In the genomic region with DNA sequence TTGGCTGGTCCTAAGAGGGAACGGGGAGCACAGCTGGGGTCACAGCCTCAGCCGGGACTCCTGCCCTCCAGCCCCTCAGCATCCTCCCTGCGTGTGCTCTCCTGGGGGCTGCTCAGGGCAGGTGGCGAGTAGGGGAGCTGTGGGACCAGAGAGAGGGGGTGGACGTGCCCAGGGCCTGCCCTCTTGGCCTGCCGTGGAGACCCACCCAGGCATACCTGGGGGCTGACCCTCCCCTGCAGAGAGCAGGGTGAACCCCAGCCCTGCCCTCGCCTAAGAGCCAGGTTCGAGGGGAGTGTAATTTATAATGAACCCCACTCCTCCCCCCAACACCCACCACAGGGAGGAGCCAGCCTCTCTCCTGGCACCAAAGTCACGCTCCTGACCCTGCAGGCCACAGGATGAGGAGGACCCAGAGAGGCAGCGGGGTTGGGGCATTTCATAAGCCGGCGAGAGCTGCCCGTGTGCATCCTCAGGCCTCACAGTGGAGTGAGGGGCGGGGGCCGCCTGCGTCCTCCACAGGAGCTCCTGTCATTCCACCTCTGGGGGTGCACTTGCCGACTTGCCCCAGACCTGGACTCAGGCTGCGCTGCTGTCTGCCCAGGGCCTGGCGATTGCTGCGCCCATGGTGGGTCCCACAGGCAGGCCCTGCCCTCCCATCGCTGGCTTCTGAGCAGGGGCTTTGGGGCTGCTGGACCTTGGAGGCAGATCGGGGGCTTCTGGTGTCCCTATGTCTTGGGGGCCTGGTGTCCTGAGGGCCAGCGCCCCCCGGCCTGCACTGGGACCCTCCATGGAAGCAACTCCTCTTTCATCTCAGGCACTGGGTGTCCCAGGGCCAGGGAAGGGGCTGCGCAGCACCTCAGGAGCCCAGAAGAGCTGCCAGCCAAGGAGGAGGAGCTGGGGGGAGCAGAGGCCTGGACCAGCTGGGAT, we compare ENCODE assay signal across 11 cellular contexts.
DNase-seq lines count a peak whose midpoint lies in the region; ATAC-seq and TF ChIP-seq lines count a peak whose summit lies in the region.
"Had no signal": no experiment of that assay in that cellular context is flagged by ENCODE, and none has a peak within 500 bp of the region (broad histone marks: within the 10 kb centered on the region; RNA-seq: fewer than 3 reads in every experiment).

No MANE protein-coding gene starts in this region.

- no peak for TF ChIP-seq EP300 in suprapubic skin (IDR thresholded peaks at IDR 0.05)

- ATAC-seq in SK-N-SH treated with all-trans-retinoic acid at 6 μM for 48 hours (peak; percentile 4), GM18502 (IDR thresholded peaks at IDR 0.05; ENCODE audit: poor library complexity, unreplicated experiment) (no peak)

- POLR2A ChIA-PET in CD4-positive, alpha-beta memory T cell (lab: Charles Lee; ENCODE audit: partially characterized antibody), result interaction anchor here (0.6 to 2.1 kb wide), 2 partner anchors 1864 to 1865 kb away, joined by 3 to 8 read pairs; no protein-coding TSS in a partner anchor
- POLR2A ChIA-PET in RWPE1 (lab: Yijun Ruan, JAX; ENCODE audit: low non-redundant PET), result no interaction called here

- H3K36me3 ChIP-seq in suprapubic skin, result no peaks in the 10 kb centered on the region
- no peaks in the 10 kb centered on the region for H3K36me3 ChIP-seq in CD4-positive, alpha-beta memory T cell (ENCODE audit: insufficient read depth, low read length)

- H3K36me3 Mint-ChIP-seq in activated naive CD4-positive, alpha-beta T cell treated with anti-CD3 and anti-CD28 coated beads for 36 hours (ENCODE audit: low read depth), result no peaks in the 10 kb centered on the region
- no peaks in the 10 kb centered on the region for H3K36me3 Mint-ChIP-seq in activated naive CD4-positive, alpha-beta T cell treated with anti-CD3 and anti-CD28 coated beads, Interleukin-2, amount 10 ng/mL, durations not matched to agents 7 days and 5 days
- no peaks in the 10 kb centered on the region for H3K36me3 Mint-ChIP-seq in CD4-positive, alpha-beta memory T cell

- WGBS in suprapubic skin, result 85% methylated on average over 25 of the region's 25 CpGs

- CTCF ChIA-PET in activated naive CD4-positive, alpha-beta T cell treated with anti-CD3 and anti-CD28 coated beads for 36 hours (lab: Charles Lee), result interaction anchor here (1.5 to 5.2 kb wide), 3 partner anchors 9 to 1870 kb away, joined by 3 to 97 read pairs (median 3); no protein-coding TSS in a partner anchor
- CTCF ChIA-PET in activated naive CD4-positive, alpha-beta T cell treated with anti-CD3 and anti-CD28 coated beads, Interleukin-2, amount 10 ng/mL, durations not matched to agents 7 days and 5 days (lab: Charles Lee), result interaction anchor here (5.6 kb wide), 1 partner anchor 1866 kb away, joined by 97 read pairs; no protein-coding TSS in a partner anchor
- CTCF ChIA-PET in CD4-positive, alpha-beta memory T cell (lab: Charles Lee; ENCODE audit: partially characterized antibody), result interaction anchor here (0.7 to 11.1 kb wide), 5 partner anchors 9 to 1878 kb away, joined by 3 to 200 read pairs (median 3); no protein-coding TSS in a partner anchor
- CTCF ChIA-PET in RWPE1 (lab: Yijun Ruan, JAX), result interaction anchor here (0.7 to 1.1 kb wide), 3 partner anchors 8 to 40 kb away, joined by 4 to 5 read pairs (median 4); no protein-coding TSS in a partner anchor

- H3K27ac ChIP-seq in suprapubic skin, result no peak overlapping the region
- no peak overlapping the region for H3K27ac ChIP-seq in CD4-positive, alpha-beta memory T cell (ENCODE audit: low read depth, low read length)
- no peak overlapping the region for H3K27ac ChIP-seq in RWPE1
- H3K27ac ChIP-seq: neural progenitor cell had no signal

- H3K4me3 Mint-ChIP-seq in activated naive CD4-positive, alpha-beta T cell treated with anti-CD3 and anti-CD28 coated beads for 36 hours, result no peak overlapping the region
- H3K4me3 Mint-ChIP-seq in activated naive CD4-positive, alpha-beta T cell treated with anti-CD3 and anti-CD28 coated beads, Interleukin-2, amount 10 ng/mL, durations not matched to agents 7 days and 5 days, result no peak overlapping the region
- H3K4me3 Mint-ChIP-seq in CD4-positive, alpha-beta memory T cell, result no peak overlapping the region
- H3K4me3 Mint-ChIP-seq: activated T-cell treated with anti-CD3 and anti-CD28 coated beads, Interleukin-2, amount 50 U/mL, for 4 hours; neural progenitor cell had no signal

- no peaks in the 10 kb centered on the region for H3K27me3 Mint-ChIP-seq in activated naive CD4-positive, alpha-beta T cell treated with anti-CD3 and anti-CD28 coated beads for 36 hours (ENCODE audit: low read depth)
- peaks cover 7% of the 10 kb centered on the region for H3K27me3 Mint-ChIP-seq in activated naive CD4-positive, alpha-beta T cell treated with anti-CD3 and anti-CD28 coated beads, Interleukin-2, amount 10 ng/mL, durations not matched to agents 7 days and 5 days
- peaks cover 0 to 2% of the 10 kb centered on the region in 2 donors for H3K27me3 Mint-ChIP-seq in CD4-positive, alpha-beta memory T cell

- H3K9me3 Mint-ChIP-seq in activated naive CD4-positive, alpha-beta T cell treated with anti-CD3 and anti-CD28 coated beads for 36 hours, result no peaks in the 10 kb centered on the region
- H3K9me3 Mint-ChIP-seq in activated naive CD4-positive, alpha-beta T cell treated with anti-CD3 and anti-CD28 coated beads, Interleukin-2, amount 10 ng/mL, durations not matched to agents 7 days and 5 days, result no peaks in the 10 kb centered on the region
- H3K9me3 Mint-ChIP-seq in CD4-positive, alpha-beta memory T cell, result no peaks in the 10 kb centered on the region
- H3K9me3 Mint-ChIP-seq: activated T-cell treated with anti-CD3 and anti-CD28 coated beads, Interleukin-2, amount 50 U/mL, for 4 hours had no signal

- no peak overlapping the region for H3K27ac Mint-ChIP-seq in activated naive CD4-positive, alpha-beta T cell treated with anti-CD3 and anti-CD28 coated beads for 36 hours
- no peak overlapping the region for H3K27ac Mint-ChIP-seq in activated naive CD4-positive, alpha-beta T cell treated with anti-CD3 and anti-CD28 coated beads, Interleukin-2, amount 10 ng/mL, durations not matched to agents 7 days and 5 days
- H3K27ac Mint-ChIP-seq in CD4-positive, alpha-beta memory T cell, result peak overlapping the region in 1 of 7 donors; percentile 53
- H3K27ac Mint-ChIP-seq: neural progenitor cell had no signal

- H3K4me1 ChIP-seq in suprapubic skin, result no peaks in the 10 kb centered on the region
- H3K4me1 ChIP-seq in CD4-positive, alpha-beta memory T cell (ENCODE audit: insufficient read depth, low read length), result peaks cover 27% of the 10 kb centered on the region
- H3K4me1 ChIP-seq: neural progenitor cell had no signal

- H3K4me1 Mint-ChIP-seq in activated naive CD4-positive, alpha-beta T cell treated with anti-CD3 and anti-CD28 coated beads for 36 hours (ENCODE audit: low read depth), result peaks cover 7% of the 10 kb centered on the region
- H3K4me1 Mint-ChIP-seq in activated naive CD4-positive, alpha-beta T cell treated with anti-CD3 and anti-CD28 coated beads, Interleukin-2, amount 10 ng/mL, durations not matched to agents 7 days and 5 days, result peaks cover 9% of the 10 kb centered on the region
- H3K4me1 Mint-ChIP-seq in CD4-positive, alpha-beta memory T cell, result peaks cover 3 to 12% (median 6%) of the 10 kb centered on the region in 4 donors
- H3K4me1 Mint-ChIP-seq: neural progenitor cell had no signal

- H3K27me3 ChIP-seq in suprapubic skin, result no peaks in the 10 kb centered on the region
- no peaks in the 10 kb centered on the region for H3K27me3 ChIP-seq in CD4-positive, alpha-beta memory T cell (ENCODE audit: insufficient read depth, low read length)
- H3K27me3 ChIP-seq: neural progenitor cell had no signal

- no peak for TF ChIP-seq POLR2A in suprapubic skin (IDR thresholded peaks at IDR 0.05)

- peak; percentile 13 for DNase-seq in activated naive CD4-positive, alpha-beta T cell treated with anti-CD3 and anti-CD28 coated beads for 36 hours
- no peak for DNase-seq in activated naive CD4-positive, alpha-beta T cell treated with anti-CD3 and anti-CD28 coated beads, Interleukin-2, amount 10 ng/mL, durations not matched to agents 7 days and 5 days
- DNase-seq in islet precursor cell (peak; percentile 61), suprapubic skin (ENCODE audit: low spot score in 2 of 2) (peak; percentile 64 to 80), RWPE1 (ENCODE audit: low spot score) (no peak)
- no peak for DNase-seq in CD4-positive, alpha-beta memory T cell
- DNase-seq: NCI-H187 had no signal

- TF ChIP-seq CTCF in suprapubic skin (IDR thresholded peaks at IDR 0.05) (no peak), RWPE1 (conservative IDR thresholded peaks at IDR 0.05; ENCODE audit: low read depth) (no peak)

- H3K4me3 ChIP-seq in suprapubic skin, result no peak overlapping the region
- no peak overlapping the region for H3K4me3 ChIP-seq in CD4-positive, alpha-beta memory T cell (ENCODE audit: low read length in 2 of 2)
- H3K4me3 ChIP-seq: neural progenitor cell had no signal

- H3K9me3 ChIP-seq in suprapubic skin, result no peaks in the 10 kb centered on the region
- no peaks in the 10 kb centered on the region for H3K9me3 ChIP-seq in CD4-positive, alpha-beta memory T cell (ENCODE audit: control insufficient read depth in 1 of 2, low read length in 2 of 2)

- intact Hi-C loops in activated naive CD4-positive, alpha-beta T cell treated with anti-CD3 and anti-CD28 coated beads for 36 hours (cut with micrococcal nuclease), result no loop called here
- intact Hi-C loops in CD4-positive, alpha-beta memory T cell (cut with micrococcal nuclease), result no loop called here

TF ChIP-seq in SK-N-SH treated with all-trans-retinoic acid at 6 μM for 48 hours, 23 proteins besides CTCF, POLR2A, EP300 and RAD21 (continues in another document):
- no peak for TF ChIP-seq OSR1 (CRISPR knock-in tag; IDR thresholded peaks at IDR 0.05)
- TF ChIP-seq BACH2 (CRISPR knock-in tag; IDR thresholded peaks at IDR 0.05; ENCODE audit: borderline replicate concordance), result no peak
- TF ChIP-seq PPARA (CRISPR knock-in tag; IDR thresholded peaks at IDR 0.05; ENCODE audit: borderline replicate concordance), result no peak
- no peak for TF ChIP-seq SNAI2 (CRISPR knock-in tag; IDR thresholded peaks at IDR 0.05)
- TF ChIP-seq TCF4 (CRISPR knock-in tag; IDR thresholded peaks at IDR 0.05; ENCODE audit: borderline replicate concordance), result no peak
- TF ChIP-seq ZC3H10 (CRISPR knock-in tag; IDR thresholded peaks at IDR 0.05), result no peak
- no peak for TF ChIP-seq GLIS3 (CRISPR knock-in tag; IDR thresholded peaks at IDR 0.05)
- TF ChIP-seq RARB (CRISPR knock-in tag; IDR thresholded peaks at IDR 0.05), result no peak
- no peak for TF ChIP-seq ZFP30 (CRISPR knock-in tag; IDR thresholded peaks at IDR 0.05)
- no peak for TF ChIP-seq ISL1 (CRISPR knock-in tag; IDR thresholded peaks at IDR 0.05)
- TF ChIP-seq CSDC2 (CRISPR knock-in tag; IDR thresholded peaks at IDR 0.05), result no peak
- no peak for TF ChIP-seq ARNTL (CRISPR knock-in tag; IDR thresholded peaks at IDR 0.05; ENCODE audit: borderline replicate concordance, low read depth)

Comparison
In these comparisons a context has a peak if more than half of its experiments do, and no peak if none do; other contexts are left out.
1. DNase-seq: peak in activated naive CD4-positive, alpha-beta T cell treated with anti-CD3 and anti-CD28 coated beads for 36 hours (single experiment), islet precursor cell (single experiment) and suprapubic skin (2 of 2); none in activated naive CD4-positive, alpha-beta T cell treated with anti-CD3 and anti-CD28 coated beads, Interleukin-2, amount 10 ng/mL, durations not matched to agents 7 days and 5 days (single experiment), CD4-positive, alpha-beta memory T cell (0 of 5) and RWPE1 (single experiment).